15 cellular contexts compared by ENCODE assay signal in the genomic region with DNA sequence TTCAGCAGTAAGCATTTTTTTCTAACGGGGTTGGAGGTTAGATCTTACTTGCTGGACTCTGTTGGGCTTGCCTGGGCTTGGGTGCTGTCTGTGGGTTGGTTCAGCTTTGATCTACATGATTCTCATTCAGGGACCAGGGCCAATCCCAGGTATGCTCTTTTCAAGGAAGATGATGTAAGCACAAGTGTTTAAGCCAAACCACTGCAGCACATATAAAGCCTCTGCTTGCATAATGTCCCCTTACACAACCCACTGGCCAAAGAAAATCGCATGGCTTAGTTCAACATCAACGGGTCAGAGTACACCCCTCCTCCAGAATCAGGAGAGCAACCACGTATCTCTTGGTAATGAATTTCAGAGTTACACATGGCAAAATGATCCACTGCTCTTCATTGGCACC.
"Had no signal": no experiment of that assay in that cellular context is flagged by ENCODE, and none has a peak within 500 bp of the region (broad histone marks: within the 10 kb centered on the region; RNA-seq: fewer than 3 reads in every experiment).

No MANE protein-coding gene starts in this region.

- ATAC-seq: activated T-cell treated with anti-CD3 and anti-CD28 coated beads, Interleukin-2, amount 50 U/mL, for 72 hours; effector memory CD8-positive, alpha-beta T cell; gastrocnemius medialis; natural killer cell; stimulated activated effector memory CD8-positive, alpha-beta T cell treated with anti-CD3 and anti-CD28 coated beads, Interleukin-12 subunit alpha, Interleukin-12 subunit beta, amount 100 ng/mL, for 72 hours had no signal

- H3K4me3 ChIP-seq: gastrocnemius medialis, lower lobe of right lung, ovary, sigmoid colon, testis had no signal

- H3K9me3 ChIP-seq: gastrocnemius medialis, lower lobe of right lung, ovary, sigmoid colon, testis had no signal

- H3K27ac ChIP-seq: gastrocnemius medialis, lower lobe of right lung, ovary, sigmoid colon, testis, VCaP had no signal

- H3K4me1 ChIP-seq: gastrocnemius medialis, lower lobe of right lung, testis had no signal

- H3K27me3 ChIP-seq: gastrocnemius medialis, ovary, sigmoid colon, testis had no signal

- H3K36me3 ChIP-seq: gastrocnemius medialis, lower lobe of right lung, ovary, sigmoid colon had no signal

- DNase-seq: activated CD4-positive, CD25-positive, alpha-beta regulatory T cell treated with anti-CD3 and anti-CD28 coated beads, Interleukin-2, amount 50 U/mL, for 72 hours; activated effector memory CD4-positive, alpha-beta T cell treated with anti-CD3 and anti-CD28 coated beads, Interleukin-2, amount 50 U/mL, for 16 hours; activated naive CD4-positive, alpha-beta T cell treated with anti-CD3 and anti-CD28 coated beads, Interleukin-2, amount 50 U/mL, for 16 hours; activated T-cell treated with anti-CD3 and anti-CD28 coated beads, Interleukin-2, amount 50 U/mL, for 72 hours; effector memory CD8-positive, alpha-beta T cell; gastrocnemius medialis; head of caudate nucleus; lower lobe of right lung; natural killer cell; ovary; sigmoid colon; stimulated activated CD4-positive, alpha-beta T cell treated with anti-CD3 and anti-CD28 coated beads, Interleukin-4, amount 100 ng/mL, for 24 hours; testis had no signal
